ENCODE assay signal across 8 cellular contexts in genomic region chr5:71456362-71456743, GRCh38. TPM values are rescaled to one million over a fixed set of nuclear protein-coding genes. Genes with fewer than 3 reads are reported as not detected.
DNase-seq lines count a peak whose midpoint lies in the region; ATAC-seq and TF ChIP-seq lines count a peak whose summit lies in the region.

No MANE protein-coding gene starts in this region.

- H3K4me3 Mint-ChIP-seq in activated naive CD8-positive, alpha-beta T cell treated with anti-CD3 and anti-CD28 coated beads for 36 hours = peak overlapping the region; percentile 95

- no peaks in the 10 kb centered on the region for H3K9me3 Mint-ChIP-seq in activated naive CD8-positive, alpha-beta T cell treated with anti-CD3 and anti-CD28 coated beads for 36 hours

- H3K9me3 ChIP-seq in vagina = no peaks in the 10 kb centered on the region

- TF ChIP-seq POLR2A in lower leg skin (IDR thresholded peaks at IDR 0.05) (no peak), vagina (IDR thresholded peaks at IDR 0.05) (no peak)

- H3K27me3 ChIP-seq in H7 (ENCODE audit: control insufficient read depth, insufficient read depth, low read length) (no peaks in the 10 kb centered on the region), vagina (no peaks in the 10 kb centered on the region)

- intact Hi-C loops in lower leg skin (cut with DNase I; ENCODE audit: low total_unique reads) = no loop called here
- intact Hi-C loops in vagina (cut with DNase I) = no loop called here

- peaks cover 16% of the 10 kb centered on the region for H3K36me3 Mint-ChIP-seq in activated naive CD8-positive, alpha-beta T cell treated with anti-CD3 and anti-CD28 coated beads for 36 hours

- POLR2A ChIA-PET in AG04449 (lab: Yijun Ruan, JAX) = no interaction called here

- CTCF ChIA-PET in AG04449 (lab: Yijun Ruan, JAX) = interaction anchor here (1.3 kb wide), 1 partner anchor 19 kb away, joined by 5 read pairs; no protein-coding TSS in a partner anchor

- peak overlapping the region; percentile 93 for H3K27ac ChIP-seq in vagina

- no peak for DNase-seq in AG04449 (ENCODE audit: low read depth, low spot score)
- no peak for DNase-seq in H7
- no peak for DNase-seq in activated naive CD8-positive, alpha-beta T cell treated with anti-CD3 and anti-CD28 coated beads for 36 hours
- no peak for DNase-seq in lower leg skin (ENCODE audit: low spot score in 2 of 2)
- DNase-seq in vagina (ENCODE audit: extremely low spot score in 2 of 2) = no peak
- no peak for DNase-seq in dedifferentiated amniotic fluid mesenchymal stem cell (ENCODE audit: extremely low spot score)
- DNase-seq in NCI-H2081 treated with DMSO at 0.1 percent for 48 hours (lab: John Stamatoyannopoulos, UW) = no peak

- H3K4me3 ChIP-seq in AG04449 (ENCODE audit: low read depth, low read length) (peak overlapping the region; percentile 93), H7 (ENCODE audit: insufficient read depth, low read depth, low read length) (peak overlapping the region; percentile 84), lower leg skin (ENCODE audit: low read depth, poor library complexity, severe bottlenecking) (peak overlapping the region; percentile 87), vagina (peak overlapping the region; percentile 61 to 98)

- ATAC-seq in GM19463 (IDR thresholded peaks at IDR 0.05; ENCODE audit: unreplicated experiment) = no peak

- peaks cover 8% of the 10 kb centered on the region for H3K27me3 Mint-ChIP-seq in activated naive CD8-positive, alpha-beta T cell treated with anti-CD3 and anti-CD28 coated beads for 36 hours

- H3K36me3 ChIP-seq in H7 (replicated peaks; ENCODE audit: control insufficient read depth, insufficient read depth, low read length) (peaks cover 12% of the 10 kb centered on the region), vagina (peaks cover 0 to 26% of the 10 kb centered on the region in 2 donors)

- TF ChIP-seq CTCF in AG04449 (IDR thresholded peaks at IDR 0.05; ENCODE audit: insufficient read depth, low read length, missing control alignments) (no peak), lower leg skin (IDR thresholded peaks at IDR 0.05) (no peak), vagina (IDR thresholded peaks at IDR 0.05) (no peak)

- WGBS in lower leg skin, 2 donors = 4 to 6% methylated on average over 4 of the region's 4 CpGs

- H3K4me1 Mint-ChIP-seq in activated naive CD8-positive, alpha-beta T cell treated with anti-CD3 and anti-CD28 coated beads for 36 hours = peaks cover 20% of the 10 kb centered on the region

- H3K4me1 ChIP-seq in vagina = peaks cover 23% of the 10 kb centered on the region

- H3K27ac Mint-ChIP-seq in activated naive CD8-positive, alpha-beta T cell treated with anti-CD3 and anti-CD28 coated beads for 36 hours = peak overlapping the region; percentile 98

RNA-seq across cellular contexts. Expression of gene BDP1, which starts 0.9 kb away (rescaled TPM):
- total RNA-seq in H7 (2014; rRNA removed; shearing (Covaris generic)) = 10.7 and 19.4 TPM in 2 replicates
- total RNA-seq in activated naive CD8-positive, alpha-beta T cell treated with anti-CD3 and anti-CD28 coated beads for 36 hours = 10 to 100 TPM; 26.7 to 28.1 TPM
- 10 to 100 TPM; 21.7 to 31.2 (median 25.0) TPM for total RNA-seq in lower leg skin
- 35.4 TPM for total RNA-seq in vagina
